ENCODE assay signal across 16 cellular contexts in genomic region chr11:100640071-100640470, GRCh38.
"Had no signal": no experiment of that assay in that cellular context is flagged by ENCODE, and none has a peak within 500 bp of the region (broad histone marks: within the 10 kb centered on the region; RNA-seq: fewer than 3 reads in every experiment).

No MANE protein-coding gene starts in this region.

- H3K27ac Mint-ChIP-seq: immature natural killer cell; naive thymus-derived CD8-positive, alpha-beta T cell; stimulated activated naive B cell treated with anti-CD40 and anti-IgM and Interleukin-4, amounts not matched to agents 10 μg/mL and 1 μg/mL and 100 μg/mL, for 72 hours; stimulated activated naive CD8-positive, alpha-beta T cell treated with anti-CD3 and anti-CD28 coated beads, Interleukin-15, amount 100 ng/mL, for 72 hours had no signal

- H3K36me3 Mint-ChIP-seq: naive thymus-derived CD8-positive, alpha-beta T cell had no signal

- H3K4me1 Mint-ChIP-seq: immature natural killer cell; stimulated activated naive CD8-positive, alpha-beta T cell treated with anti-CD3 and anti-CD28 coated beads, Interleukin-15, amount 100 ng/mL, for 72 hours had no signal

- H3K36me3 ChIP-seq: gastrocnemius medialis, spleen, tibial nerve had no signal

- H3K27ac ChIP-seq: coronary artery, gastrocnemius medialis, spleen had no signal

- H3K4me3 ChIP-seq: coronary artery, gastrocnemius medialis, mucosa of descending colon, spleen, testis had no signal

- H3K9me3 ChIP-seq: gastrocnemius medialis, mucosa of descending colon, testis had no signal

- ATAC-seq: esophagus mucosa; gastrocnemius medialis; mucosa of descending colon; naive thymus-derived CD8-positive, alpha-beta T cell; stimulated activated naive B cell treated with anti-CD40 and anti-IgM and Interleukin-4, amounts not matched to agents 10 μg/mL and 1 μg/mL and 100 μg/mL, for 72 hours; stimulated activated naive CD8-positive, alpha-beta T cell treated with anti-CD3 and anti-CD28 coated beads, Interleukin-15, amount 100 ng/mL, for 72 hours had no signal

- H3K4me1 ChIP-seq: spleen, testis had no signal

- H3K4me3 Mint-ChIP-seq: immature natural killer cell; naive thymus-derived CD8-positive, alpha-beta T cell; stimulated activated naive B cell treated with anti-CD40 and anti-IgM and Interleukin-4, amounts not matched to agents 10 μg/mL and 1 μg/mL and 100 μg/mL, for 72 hours; stimulated activated naive CD8-positive, alpha-beta T cell treated with anti-CD3 and anti-CD28 coated beads, Interleukin-15, amount 100 ng/mL, for 72 hours had no signal

- DNase-seq: central memory CD4-positive, alpha-beta T cell; effector CD4-positive, alpha-beta T cell; gastrocnemius medialis; immature natural killer cell; mucosa of descending colon; naive thymus-derived CD8-positive, alpha-beta T cell; spleen; stimulated activated CD4-positive, alpha-beta T cell treated with anti-CD3 and anti-CD28 coated beads, Interleukin-15, amount 100 ng/mL, for 24 hours; stimulated activated CD4-positive, alpha-beta T cell treated with anti-CD3 and anti-CD28 coated beads, Interleukin-1b, Interleukin-23, amount 100 ng/mL, for 48 hours; stimulated activated CD4-positive, alpha-beta T cell treated with anti-CD3 and anti-CD28 coated beads, Interleukin-4, amount 100 ng/mL, for 24 hours; stimulated activated naive B cell treated with anti-CD40 and anti-IgM and Interleukin-4, amounts not matched to agents 10 μg/mL and 1 μg/mL and 100 μg/mL, for 72 hours; stimulated activated naive CD8-positive, alpha-beta T cell treated with anti-CD3 and anti-CD28 coated beads, Interleukin-15, amount 100 ng/mL, for 72 hours; testis had no signal

- H3K27me3 ChIP-seq: gastrocnemius medialis, spleen, testis, tibial nerve had no signal
